8 cellular contexts compared by ENCODE assay signal in genomic region chr1:153946622-153947246, GRCh38. TPM values are rescaled to one million over a fixed set of nuclear protein-coding genes. Genes with fewer than 3 reads are reported as not detected.
DNase-seq lines count a peak whose midpoint lies in the region; ATAC-seq and TF ChIP-seq lines count a peak whose summit lies in the region.

A gene with protein sequence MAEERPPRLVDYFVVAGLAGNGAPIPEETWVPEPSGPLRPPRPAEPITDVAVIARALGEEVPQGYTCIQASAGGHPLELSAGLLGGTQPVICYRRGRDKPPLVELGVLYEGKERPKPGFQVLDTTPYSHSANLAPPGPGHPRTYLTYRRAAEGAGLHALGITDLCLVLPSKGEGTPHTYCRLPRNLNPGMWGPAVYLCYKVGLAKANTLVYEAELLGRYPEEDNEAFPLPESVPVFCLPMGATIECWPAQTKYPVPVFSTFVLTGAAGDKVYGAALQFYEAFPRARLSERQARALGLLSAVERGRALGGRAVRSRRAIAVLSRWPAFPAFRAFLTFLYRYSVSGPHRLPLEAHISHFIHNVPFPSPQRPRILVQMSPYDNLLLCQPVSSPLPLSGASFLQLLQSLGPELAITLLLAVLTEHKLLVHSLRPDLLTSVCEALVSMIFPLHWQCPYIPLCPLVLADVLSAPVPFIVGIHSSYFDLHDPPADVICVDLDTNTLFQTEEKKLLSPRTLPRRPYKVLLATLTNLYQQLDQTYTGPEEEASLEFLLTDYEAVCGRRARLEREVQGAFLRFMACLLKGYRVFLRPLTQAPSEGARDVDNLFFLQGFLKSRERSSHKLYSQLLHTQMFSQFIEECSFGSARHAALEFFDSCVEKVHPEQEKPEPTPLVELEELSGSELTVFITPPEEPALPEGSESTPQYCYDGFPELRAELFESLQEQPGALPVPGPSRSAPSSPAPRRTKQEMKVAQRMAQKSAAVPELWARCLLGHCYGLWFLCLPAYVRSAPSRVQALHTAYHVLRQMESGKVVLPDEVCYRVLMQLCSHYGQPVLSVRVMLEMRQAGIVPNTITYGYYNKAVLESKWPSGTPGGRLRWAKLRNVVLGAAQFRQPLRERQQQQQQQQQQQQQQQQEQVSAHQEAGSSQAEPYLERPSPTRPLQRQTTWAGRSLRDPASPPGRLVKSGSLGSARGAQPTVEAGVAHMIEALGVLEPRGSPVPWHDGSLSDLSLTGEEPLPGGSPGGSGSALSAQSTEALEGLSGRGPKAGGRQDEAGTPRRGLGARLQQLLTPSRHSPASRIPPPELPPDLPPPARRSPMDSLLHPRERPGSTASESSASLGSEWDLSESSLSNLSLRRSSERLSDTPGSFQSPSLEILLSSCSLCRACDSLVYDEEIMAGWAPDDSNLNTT (N-terminal part only) (minus strand): TSS chr1:153946718. CDS start chr1:153944374, 2,344 bp downstream.

- H3K27me3 ChIP-seq in colonic mucosa = no peaks in the 10 kb centered on the region

- H3K4me3 ChIP-seq in AG09309 (ENCODE audit: control insufficient read depth, low read depth, low read length) = peak within 1 kb of the TSS; percentile 81
- peak within 1 kb of the TSS; percentile 93 for H3K4me3 ChIP-seq in colonic mucosa

- H3K27me3 Mint-ChIP-seq in activated CD4-positive, alpha-beta T cell treated with anti-CD3 and anti-CD28 coated beads for 36 hours = no peaks in the 10 kb centered on the region

- H3K27ac ChIP-seq in colonic mucosa = peak within 1 kb of the TSS; percentile 96

- intact Hi-C loops in activated CD4-positive, alpha-beta T cell treated with anti-CD3 and anti-CD28 coated beads for 36 hours (cut with DNase I, micrococcal nuclease) = loop anchor here (1.0 to 5.0 kb wide), 11 partner anchors 12 to 435 kb away; partner anchors contain the start of genes RAB13 (in 2 of the 2), CRTC2 (in 1 of the 2), ILF2 (in 1 of the 2) and RPS27 (in 1 of the 2)
- intact Hi-C loops in colonic mucosa (cut with DNase I) = loop anchor here (2.0 kb wide), 1 partner anchor 126 kb away; no protein-coding TSS in a partner anchor

- peaks cover 24% of the 10 kb centered on the region for H3K4me1 Mint-ChIP-seq in activated CD4-positive, alpha-beta T cell treated with anti-CD3 and anti-CD28 coated beads for 36 hours

- CTCF ChIA-PET in activated CD4-positive, alpha-beta T cell treated with anti-CD3 and anti-CD28 coated beads for 36 hours (lab: Charles Lee) = interaction anchor here (0.6 to 4.1 kb wide), 18 partner anchors 10 to 755 kb away, joined by 3 to 28 read pairs (median 6); partner anchors contain the start of genes CREB3L4, ILF2 and RAB13

- TF ChIP-seq CTCF in AG09309 (IDR thresholded peaks at IDR 0.05; ENCODE audit: control insufficient read depth, insufficient read depth, low read depth, low read length, missing control alignments) (peak; percentile 91), colonic mucosa (IDR thresholded peaks at IDR 0.05) (peak; percentile 93)

- H3K27ac Mint-ChIP-seq in activated CD4-positive, alpha-beta T cell treated with anti-CD3 and anti-CD28 coated beads for 36 hours = peak within 1 kb of the TSS; percentile 96

- POLR2A ChIA-PET in activated CD4-positive, alpha-beta T cell treated with anti-CD3 and anti-CD28 coated beads for 36 hours (lab: Charles Lee) = interaction anchor here (0.6 to 3.6 kb wide), 7 partner anchors 16 to 430 kb away, joined by 3 to 24 read pairs (median 5); partner anchors contain the start of genes CHTOP, CREB3L4, GATAD2B and RPS27

- H3K36me3 ChIP-seq in colonic mucosa = no peaks in the 10 kb centered on the region

- DNase-seq in AG09309 (ENCODE audit: low read depth) = no peak
- DNase-seq in NCI-H345 (lab: John Stamatoyannopoulos, UW) = peak; percentile 90
- DNase-seq in activated CD4-positive, alpha-beta T cell treated with anti-CD3 and anti-CD28 coated beads for 36 hours = peak; percentile 87
- peak; percentile 85 for DNase-seq in colonic mucosa
- peak; percentile 94 for DNase-seq in left kidney (ENCODE audit: low read depth, low spot score)
- peak; percentile 79 to 81 for DNase-seq in stimulated activated CD4-positive, alpha-beta T cell treated with anti-CD3 and anti-CD28 coated beads, Interleukin-2, amount 100 ng/mL, for 24 hours

- H3K4me3 Mint-ChIP-seq in activated CD4-positive, alpha-beta T cell treated with anti-CD3 and anti-CD28 coated beads for 36 hours = peak within 1 kb of the TSS; percentile 88

- peak within 1 kb of the TSS; percentile 90 to 98 for H3K9ac ChIP-seq in colonic mucosa (ENCODE audit: low read depth in 2 of 2, low read length in 2 of 2)

- H3K9me3 Mint-ChIP-seq in activated CD4-positive, alpha-beta T cell treated with anti-CD3 and anti-CD28 coated beads for 36 hours (ENCODE audit: low read depth) = no peaks in the 10 kb centered on the region

- peaks cover 42% of the 10 kb centered on the region for H3K36me3 Mint-ChIP-seq in activated CD4-positive, alpha-beta T cell treated with anti-CD3 and anti-CD28 coated beads for 36 hours (ENCODE audit: low read depth)

- peaks cover 9% of the 10 kb centered on the region for H3K4me1 ChIP-seq in colonic mucosa

- no peaks in the 10 kb centered on the region for H3K9me3 ChIP-seq in colonic mucosa

- ATAC-seq in GM18870 (IDR thresholded peaks at IDR 0.05; ENCODE audit: unreplicated experiment) (peak; percentile 33), HG03103 (IDR thresholded peaks at IDR 0.05; ENCODE audit: low read depth, unreplicated experiment) (peak; percentile 58)
- peak; percentile 74 for ATAC-seq in activated CD4-positive, alpha-beta T cell treated with anti-CD3 and anti-CD28 coated beads for 36 hours

RNA-seq across cellular contexts. Expression of the gene that starts here (rescaled TPM):
- total RNA-seq in activated CD4-positive, alpha-beta T cell treated with anti-CD3 and anti-CD28 coated beads for 36 hours = 100 to 1,000 TPM; 100 to 110 TPM
- total RNA-seq in colonic mucosa = 10 to 100 TPM; 26.9 to 45.6 TPM
